In genomic region chr13:60001892-60002291, GRCh38 we compare ENCODE assay signal across 18 cellular contexts.
"Had no signal": no experiment of that assay in that cellular context is flagged by ENCODE, and none has a peak within 500 bp of the region (broad histone marks: within the 10 kb centered on the region; RNA-seq: fewer than 3 reads in every experiment).

No MANE protein-coding gene starts in this region.

- H3K36me3 ChIP-seq: heart right ventricle, neural progenitor cell had no signal

- H2AFZ ChIP-seq: neural progenitor cell had no signal

- DNase-seq: activated CD4-positive, alpha-beta T cell treated with anti-CD3 and anti-CD28 coated beads for 48 hours; activated CD4-positive, CD25-positive, alpha-beta regulatory T cell; activated gamma-delta T cell; dorsolateral prefrontal cortex; erythroblast; heart right ventricle; immature natural killer cell; mesendoderm; naive thymus-derived CD4-positive, alpha-beta T cell; right cardiac atrium; small intestine; stimulated activated CD4-positive, alpha-beta T cell treated with anti-CD3 and anti-CD28 coated beads, Interleukin-15, amount 100 ng/mL, for 24 hours; stimulated activated CD4-positive, alpha-beta T cell treated with anti-CD3 and anti-CD28 coated beads, Interleukin-4, amount 100 ng/mL, for 1 hour; T-helper 1 cell; T-helper 9 cell; testis had no signal

- H3K27ac ChIP-seq: dorsolateral prefrontal cortex, heart right ventricle, neural progenitor cell, testis had no signal

- H3K9me3 ChIP-seq: heart right ventricle, testis had no signal

- H3K4me1 ChIP-seq: heart right ventricle, neural progenitor cell, testis had no signal

- ATAC-seq: heart right ventricle; naive thymus-derived CD4-positive, alpha-beta T cell; right cardiac atrium; stimulated activated memory B cell treated with anti-CD40 and anti-IgM and Interleukin-4, amounts not matched to agents 10 μg/mL and 1 μg/mL and 100 μg/mL, for 72 hours had no signal

- H3K4me2 ChIP-seq: neural progenitor cell had no signal

- H3K9ac ChIP-seq: neural progenitor cell had no signal

- H3K27me3 ChIP-seq: heart right ventricle, neural progenitor cell, testis had no signal

- H3K4me3 ChIP-seq: dorsolateral prefrontal cortex, heart right ventricle, neural progenitor cell, testis had no signal
